ENCODE assay signal across 1 cellular context in the genomic region with DNA sequence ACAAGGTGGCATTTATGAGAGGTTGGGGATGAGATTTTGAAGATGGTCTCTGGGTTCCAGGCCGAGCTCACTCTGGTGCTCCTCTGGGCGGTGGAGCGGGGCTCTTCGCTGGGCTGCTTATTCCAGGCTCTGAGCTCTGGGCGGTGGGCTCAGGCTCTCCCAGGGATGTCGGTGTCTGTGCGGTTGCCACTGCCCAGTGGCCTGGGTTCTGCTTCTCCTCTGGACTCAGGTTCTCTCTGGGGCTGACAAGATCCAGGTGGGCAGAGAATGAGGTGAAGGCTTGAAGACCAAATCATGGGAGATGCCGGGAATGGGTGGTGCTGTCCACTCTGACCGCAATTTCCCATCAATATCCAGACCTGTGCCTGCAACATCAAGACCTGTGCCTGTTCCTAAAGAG.
TF ChIP-seq lines count a peak whose summit lies in the region.

No MANE protein-coding gene starts in this region.

TF ChIP-seq in HepG2, 621 proteins besides CTCF, POLR2A, EP300 and RAD21:
- TF ChIP-seq ARID3A (IDR thresholded peaks at IDR 0.05; ENCODE audit: low read depth, low read length) (no peak), ZC3H4 (CRISPR knock-in tag; IDR thresholded peaks at IDR 0.05; ENCODE audit: borderline replicate concordance) (no peak), ARNT (IDR thresholded peaks at IDR 0.05) (no peak), ADNP (CRISPR knock-in tag; IDR thresholded peaks at IDR 0.05) (no peak), ZNF383 (CRISPR knock-in tag; IDR thresholded peaks at IDR 0.05; ENCODE audit: borderline replicate concordance) (no peak)
- TF ChIP-seq, protein P1, sequence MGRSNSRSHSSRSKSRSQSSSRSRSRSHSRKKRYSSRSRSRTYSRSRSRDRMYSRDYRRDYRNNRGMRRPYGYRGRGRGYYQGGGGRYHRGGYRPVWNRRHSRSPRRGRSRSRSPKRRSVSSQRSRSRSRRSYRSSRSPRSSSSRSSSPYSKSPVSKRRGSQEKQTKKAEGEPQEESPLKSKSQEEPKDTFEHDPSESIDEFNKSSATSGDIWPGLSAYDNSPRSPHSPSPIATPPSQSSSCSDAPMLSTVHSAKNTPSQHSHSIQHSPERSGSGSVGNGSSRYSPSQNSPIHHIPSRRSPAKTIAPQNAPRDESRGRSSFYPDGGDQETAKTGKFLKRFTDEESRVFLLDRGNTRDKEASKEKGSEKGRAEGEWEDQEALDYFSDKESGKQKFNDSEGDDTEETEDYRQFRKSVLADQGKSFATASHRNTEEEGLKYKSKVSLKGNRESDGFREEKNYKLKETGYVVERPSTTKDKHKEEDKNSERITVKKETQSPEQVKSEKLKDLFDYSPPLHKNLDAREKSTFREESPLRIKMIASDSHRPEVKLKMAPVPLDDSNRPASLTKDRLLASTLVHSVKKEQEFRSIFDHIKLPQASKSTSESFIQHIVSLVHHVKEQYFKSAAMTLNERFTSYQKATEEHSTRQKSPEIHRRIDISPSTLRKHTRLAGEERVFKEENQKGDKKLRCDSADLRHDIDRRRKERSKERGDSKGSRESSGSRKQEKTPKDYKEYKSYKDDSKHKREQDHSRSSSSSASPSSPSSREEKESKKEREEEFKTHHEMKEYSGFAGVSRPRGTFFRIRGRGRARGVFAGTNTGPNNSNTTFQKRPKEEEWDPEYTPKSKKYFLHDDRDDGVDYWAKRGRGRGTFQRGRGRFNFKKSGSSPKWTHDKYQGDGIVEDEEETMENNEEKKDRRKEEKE (IDR thresholded peaks at IDR 0.05), result no peak
